10 cellular contexts compared by ENCODE assay signal in the genomic region with DNA sequence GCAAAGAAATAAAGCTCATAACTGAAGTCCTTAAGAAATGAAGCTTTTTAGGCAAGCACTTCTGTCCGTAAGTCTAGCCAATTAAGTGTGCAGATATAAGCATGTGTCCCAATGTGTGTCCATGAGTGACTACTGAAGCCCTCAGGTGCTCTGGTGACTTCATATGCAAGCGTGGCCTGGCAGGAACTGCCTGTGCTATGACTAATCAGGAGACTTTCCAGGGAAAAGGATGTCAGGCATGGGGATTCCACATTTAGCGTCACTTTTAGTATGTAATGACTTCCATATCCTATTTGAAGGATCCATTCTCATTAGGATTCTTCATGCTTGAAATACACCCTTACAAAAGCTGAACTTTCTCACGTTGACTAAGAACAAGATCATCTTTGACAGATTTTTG.
A peak's percentile ranks its signal among the peaks of the same experiment; 100 is the strongest.
DNase-seq lines count a peak whose midpoint lies in the region; ATAC-seq, FAIRE-seq and TF ChIP-seq lines count a peak whose summit lies in the region.
"Had no signal": no experiment of that assay in that cellular context is flagged by ENCODE, and none has a peak within 500 bp of the region (broad histone marks: within the 10 kb centered on the region; RNA-seq: fewer than 3 reads in every experiment).

No MANE protein-coding gene starts in this region.

- no peaks in the 10 kb centered on the region for H3K9me3 ChIP-seq in Peyer's patch
- H3K9me3 ChIP-seq: ascending aorta had no signal

- TF ChIP-seq POLR2A in Peyer's patch (IDR thresholded peaks at IDR 0.05): no peak

- no peak overlapping the region for H3K4me3 ChIP-seq in kidney epithelial cell (ENCODE audit: low read depth, low read length)
- H3K4me3 ChIP-seq in Peyer's patch: no peak overlapping the region
- H3K4me3 ChIP-seq: ascending aorta, skin epidermis had no signal

- H3K36me3 ChIP-seq in kidney epithelial cell (ENCODE audit: control insufficient read depth, insufficient read depth, low read length) (no peaks in the 10 kb centered on the region), Peyer's patch (peaks cover 0 to 8% (median 0%) of the 10 kb centered on the region in 3 donors)
- H3K36me3 ChIP-seq: ascending aorta had no signal

- no peaks in the 10 kb centered on the region for H3K4me1 ChIP-seq in Peyer's patch

- TF ChIP-seq CTCF in kidney epithelial cell (IDR thresholded peaks at IDR 0.05; ENCODE audit: insufficient read depth, low read length, poor library complexity, severe bottlenecking) (no peak), Peyer's patch (IDR thresholded peaks at IDR 0.05) (no peak)

- no peak for ATAC-seq in activated CD4-positive, CD25-positive, alpha-beta regulatory T cell treated with anti-CD3 and anti-CD28 coated beads, Interleukin-2, amount 50 U/mL, for 24 hours

- no peak overlapping the region for H3K27ac ChIP-seq in Peyer's patch
- H3K27ac ChIP-seq: ascending aorta, skin epidermis had no signal

- DNase-seq in COR-L47 (lab: John Stamatoyannopoulos, UW) (peak; percentile 71), HTR-8/SVneo (ENCODE audit: insufficient read length, low spot score) (peak; percentile 45), amniotic epithelial cell (ENCODE audit: low read depth) (peak; percentile 30), kidney epithelial cell (ENCODE audit: low read depth) (peak; percentile 86), HuH-7.5 (ENCODE audit: low spot score) (no peak), T-helper 9 cell (no peak), Peyer's patch (no peak)

- no peaks in the 10 kb centered on the region for H3K27me3 ChIP-seq in kidney epithelial cell (ENCODE audit: control insufficient read depth, insufficient read depth, low read length)
- H3K27me3 ChIP-seq in Peyer's patch: no peaks in the 10 kb centered on the region
- H3K27me3 ChIP-seq: ascending aorta had no signal

- FAIRE-seq in HTR-8/SVneo (lab: Jason Lieb, UNC): peak; percentile 13

Comparison
In these comparisons a context has a peak if more than half of its experiments do, and no peak if none do; other contexts are left out.
1. DNase-seq: peak in COR-L47 (single experiment), HTR-8/SVneo (single experiment), amniotic epithelial cell (single experiment) and kidney epithelial cell (single experiment); none in HuH-7.5 (single experiment), T-helper 9 cell (single experiment) and Peyer's patch (0 of 3).